ENCODE assay signal across 12 cellular contexts in genomic region chr3:12775970-12776369, GRCh38. TPM values are rescaled to one million over a fixed set of nuclear protein-coding genes. Genes with fewer than 3 reads are reported as not detected.
"Had no signal": no experiment of that assay in that cellular context is flagged by ENCODE, and none has a peak within 500 bp of the region (broad histone marks: within the 10 kb centered on the region; RNA-seq: fewer than 3 reads in every experiment).

No MANE protein-coding gene starts in this region.

RNA-seq across cellular contexts. Expression of gene TMEM40, which starts 16.9 kb away (rescaled TPM):
- total RNA-seq: activated B cell treated with CpG ODN at 0.5 μM for 24 hours; activated CD4-positive, alpha-beta memory T cell treated with anti-CD3 and anti-CD28 coated beads for 36 hours; activated CD4-positive, alpha-beta memory T cell treated with anti-CD3 and anti-CD28 coated beads, Interleukin-2, amount 10 ng/mL, durations not matched to agents 7 days and 5 days; activated CD4-positive, alpha-beta T cell treated with anti-CD3 and anti-CD28 coated beads for 36 hours; activated CD4-positive, alpha-beta T cell treated with anti-CD3 and anti-CD28 coated beads, Interleukin-2, amount 10 ng/mL, durations not matched to agents 24 days and 14 days; activated CD4-positive, alpha-beta T cell treated with anti-CD3 and anti-CD28 coated beads, Interleukin-2, amount 10 ng/mL, durations not matched to agents 7 days and 5 days; activated CD8-positive, alpha-beta memory T cell treated with anti-CD3 and anti-CD28 coated beads for 36 hours; activated CD8-positive, alpha-beta memory T cell treated with anti-CD3 and anti-CD28 coated beads, Interleukin-2, amount 10 ng/mL, durations not matched to agents 7 days and 5 days; activated CD8-positive, alpha-beta T cell treated with anti-CD3 and anti-CD28 coated beads for 36 hours; activated CD8-positive, alpha-beta T cell treated with anti-CD3 and anti-CD28 coated beads, Interleukin-2, amount 10 ng/mL, durations not matched to agents 7 days and 5 days; T-helper 1 cell treated with Interleukin-12 subunit alpha and Interleukin-12 subunit beta and Interleukin-4 antibody, amounts not matched to agents 30 ng/mL and 1 ng/mL, for 36 hours; T-helper 2 cell treated with Interferon-gamma antibody and Interleukin-4, amounts not matched to agents 100 ng/mL and 5 ng/mL, for 36 hours had no signal
